In genomic region chr15:75229191-75230015, GRCh38 we compare ENCODE assay signal across 19 cellular contexts. TPM values are rescaled to one million over a fixed set of nuclear protein-coding genes. Genes with fewer than 3 reads are reported as not detected.
A peak's percentile ranks its signal among the peaks of the same experiment; 100 is the strongest.
DNase-seq lines count a peak whose midpoint lies in the region; ATAC-seq and TF ChIP-seq lines count a peak whose summit lies in the region.
"Had no signal": no experiment of that assay in that cellular context is flagged by ENCODE, and none has a peak within 500 bp of the region (broad histone marks: within the 10 kb centered on the region; RNA-seq: fewer than 3 reads in every experiment).

No MANE protein-coding gene starts in this region.

- no peaks in the 10 kb centered on the region for H3K36me3 ChIP-seq in mesodermal cell (ENCODE audit: control insufficient read depth, insufficient read depth, low read length)
- H3K36me3 ChIP-seq: esophagus muscularis mucosa, MG63, vagina had no signal

- 92 to 93% methylated on average over 21 of the region's 21 CpGs for WGBS in mesodermal cell (ENCODE audit: insufficient coverage in 2 of 2), 2 experiments

- DNase-seq in AG09309 (ENCODE audit: low read depth) (peak; percentile 2), GM04503 (ENCODE audit: low read depth) (peak; percentile 10), amniotic epithelial cell (ENCODE audit: low read depth) (peak; percentile 33), DMS53 (lab: John Stamatoyannopoulos, UW) (no peak), NOMO-1 treated with dmso at 0.1 percent for 144 hours (lab: John Stamatoyannopoulos, UW; ENCODE audit: unreplicated experiment) (no peak), NCI-H748 (lab: John Stamatoyannopoulos, UW; ENCODE audit: unreplicated experiment) (no peak)
- DNase-seq: DMS 273 treated with DMSO at 0.1 percent for 48 hours, hippocampal formation, MG63, NCI-H2081 treated with DMSO at 0.1 percent for 48 hours, NCI-H526 had no signal

- H3K4me3 ChIP-seq in AG09309 (ENCODE audit: control insufficient read depth, low read depth, low read length) (no peak overlapping the region), mesodermal cell (ENCODE audit: extremely low read depth, insufficient read depth, low read length, poor library complexity, severe bottlenecking) (no peak overlapping the region)
- H3K4me3 ChIP-seq: body of pancreas, dorsolateral prefrontal cortex, esophagus muscularis mucosa, MG63, vagina had no signal

- H3K9me3 ChIP-seq in mesodermal cell (ENCODE audit: control insufficient read depth, low read length) = no peaks in the 10 kb centered on the region
- H3K9me3 ChIP-seq: body of pancreas, esophagus muscularis mucosa, MG63, vagina had no signal

- ATAC-seq in HG03571 (IDR thresholded peaks at IDR 0.05; ENCODE audit: unreplicated experiment) = no peak
- ATAC-seq: body of pancreas, left lobe of liver had no signal

- no peak for TF ChIP-seq CTCF in AG09309 (IDR thresholded peaks at IDR 0.05; ENCODE audit: control insufficient read depth, insufficient read depth, low read depth, low read length, missing control alignments)

- H3K4me1 ChIP-seq in mesodermal cell (ENCODE audit: control insufficient read depth, insufficient read depth, low read length, poor library complexity, severe bottlenecking) = peaks cover 12% of the 10 kb centered on the region
- H3K4me1 ChIP-seq: body of pancreas, esophagus muscularis mucosa, vagina had no signal

- peak overlapping the region; percentile 36 for H3K27ac ChIP-seq in mesodermal cell (ENCODE audit: low read depth, low read length, severe bottlenecking)
- H3K27ac ChIP-seq: body of pancreas, dorsolateral prefrontal cortex, esophagus muscularis mucosa, vagina had no signal

RNA-seq across cellular contexts. Expression of gene C15orf39, which starts 27.7 kb away (rescaled TPM):
- polyA plus RNA-seq in mesodermal cell (2013, experiment 1 of 2) = 18.4 TPM
- polyA plus RNA-seq in mesodermal cell (2013, experiment 2 of 2) = 16.9 TPM

RNA-seq across cellular contexts. Expression of gene GOLGA6C, which starts 28.7 kb away (rescaled TPM):
- not detected for polyA plus RNA-seq in mesodermal cell (2013, experiment 1 of 2)
- not detected for polyA plus RNA-seq in mesodermal cell (2013, experiment 2 of 2)
- polyA plus RNA-seq: BJ had no signal

RNA-seq across cellular contexts. Expression of gene GOLGA6D, which starts 53.2 kb away (rescaled TPM):
- polyA plus RNA-seq in mesodermal cell (2013, experiment 1 of 2) = not detected
- not detected for polyA plus RNA-seq in mesodermal cell (2013, experiment 2 of 2)
- polyA plus RNA-seq: BJ had no signal

Comparison
In these comparisons a context has a peak if more than half of its experiments do, and no peak if none do; other contexts are left out.
1. DNase-seq: peak in AG09309 (single experiment), GM04503 (single experiment) and amniotic epithelial cell (single experiment); none in DMS53 (single experiment), NOMO-1 treated with dmso at 0.1 percent for 144 hours (single experiment) and NCI-H748 (single experiment).